22 cellular contexts compared by ENCODE assay signal in genomic region chr1:153336650-153337049, GRCh38. TPM values are rescaled to one million over a fixed set of nuclear protein-coding genes. Genes with fewer than 3 reads are reported as not detected.
DNase-seq lines count a peak whose midpoint lies in the region; TF ChIP-seq lines count a peak whose summit lies in the region.
"Had no signal": no experiment of that assay in that cellular context is flagged by ENCODE, and none has a peak within 500 bp of the region (broad histone marks: within the 10 kb centered on the region; RNA-seq: fewer than 3 reads in every experiment).

No MANE protein-coding gene starts in this region.

- H2BK5ac ChIP-seq in mesenchymal stem cell (ENCODE audit: low read depth, low read length, poor library complexity, severe bottlenecking), result no peak overlapping the region

- H3K9ac ChIP-seq in BLaER1 (no peak overlapping the region), MM.1S (ENCODE audit: low read length) (no peak overlapping the region), mesenchymal stem cell (ENCODE audit: low read length) (no peak overlapping the region)

- H4K20me1 ChIP-seq in BLaER1 (no peaks in the 10 kb centered on the region), MM.1S (ENCODE audit: insufficient read depth, low read length) (no peaks in the 10 kb centered on the region)

- TF ChIP-seq POLR2A in ovary (IDR thresholded peaks at IDR 0.05), result no peak

- H2BK12ac ChIP-seq in mesenchymal stem cell (ENCODE audit: low read length in 2 of 2), result no peak overlapping the region

- peaks cover 42% of the 10 kb centered on the region for H3K4me1 ChIP-seq in BLaER1
- no peaks in the 10 kb centered on the region for H3K4me1 ChIP-seq in MM.1S (ENCODE audit: low read length)
- no peaks in the 10 kb centered on the region for H3K4me1 ChIP-seq in mesenchymal stem cell (ENCODE audit: control insufficient read depth, insufficient read depth, low read depth, low read length)
- H3K4me1 ChIP-seq in ovary (ENCODE audit: insufficient read depth), result no peaks in the 10 kb centered on the region

- intact Hi-C loops in ovary (cut with DNase I), result no loop called here

- TF ChIP-seq CTCF in MM.1S (IDR thresholded peaks at IDR 0.05; ENCODE audit: low read length), result no peak
- no peak for TF ChIP-seq CTCF in ovary (IDR thresholded peaks at IDR 0.05)

- peak overlapping the region; percentile 28; the same call in 1 of the 2 replicates for H3K4me2 ChIP-seq in BLaER1
- no peak overlapping the region for H3K4me2 ChIP-seq in MM.1S (ENCODE audit: low read depth, low read length)
- no peak overlapping the region for H3K4me2 ChIP-seq in mesenchymal stem cell (ENCODE audit: low read length, poor library complexity, severe bottlenecking)
- H3K4me2 ChIP-seq: PC-9 had no signal

- H3K79me1 ChIP-seq in mesenchymal stem cell (replicated peaks; ENCODE audit: low read length, poor library complexity, severe bottlenecking), result no peaks in the 10 kb centered on the region

- H3K36me3 ChIP-seq in BLaER1 (no peaks in the 10 kb centered on the region), MM.1S (replicated peaks; ENCODE audit: insufficient read depth, low read length) (no peaks in the 10 kb centered on the region), mesenchymal stem cell (ENCODE audit: control insufficient read depth in 1 of 2, insufficient read depth in 2 of 2, low read depth in 1 of 2, low read length in 2 of 2) (no peaks in the 10 kb centered on the region), ovary (no peaks in the 10 kb centered on the region)
- H3K36me3 ChIP-seq: MG63 had no signal

- H3K79me2 ChIP-seq in MM.1S (ENCODE audit: low read length), result no peaks in the 10 kb centered on the region

- no peak overlapping the region for H4K8ac ChIP-seq in mesenchymal stem cell (ENCODE audit: low read length)

- H3K4me3 ChIP-seq in BLaER1 (no peak overlapping the region), MM.1S (ENCODE audit: low read length) (no peak overlapping the region), mesenchymal stem cell (ENCODE audit: insufficient read depth in 1 of 2, low read depth in 1 of 2, low read length in 2 of 2) (no peak overlapping the region), ovary (no peak overlapping the region)
- H3K4me3 ChIP-seq: MG63, PC-9 had no signal

- H4K91ac ChIP-seq in mesenchymal stem cell (ENCODE audit: low read length), result no peak overlapping the region

- H3K14ac ChIP-seq in mesenchymal stem cell (ENCODE audit: low read length in 2 of 2), result no peak overlapping the region

- H3K27me3 ChIP-seq in BLaER1 (0 out of 2 replicates have a peak, but pooled peaks cover 4% of the 10 kb centered on the region), MM.1S (replicated peaks; ENCODE audit: insufficient read depth, low read length) (no peaks in the 10 kb centered on the region), mesenchymal stem cell (ENCODE audit: control insufficient read depth in 1 of 2, insufficient read depth in 1 of 2, low read length in 2 of 2) (peaks cover 0 to 40% of the 10 kb centered on the region in 2 experiments), ovary (no peaks in the 10 kb centered on the region)

- H2BK15ac ChIP-seq in mesenchymal stem cell (ENCODE audit: low read depth, poor library complexity, severe bottlenecking), result no peak overlapping the region

- peaks cover 32% of the 10 kb centered on the region for H3K9me3 ChIP-seq in BLaER1
- H3K9me3 ChIP-seq in MM.1S (replicated peaks; ENCODE audit: insufficient read depth, low read length), result no peaks in the 10 kb centered on the region
- H3K9me3 ChIP-seq in mesenchymal stem cell (ENCODE audit: control insufficient read depth, low read length), result peaks cover 6% of the 10 kb centered on the region
- H3K9me3 ChIP-seq in ovary, result no peaks in the 10 kb centered on the region

- no peak overlapping the region for H3K23ac ChIP-seq in mesenchymal stem cell (ENCODE audit: low read length in 2 of 2)

- H3K27ac ChIP-seq in BLaER1, result no peak overlapping the region
- no peak overlapping the region for H3K27ac ChIP-seq in MM.1S (ENCODE audit: low read length)
- peak overlapping the region; percentile 28 for H3K27ac ChIP-seq in caudate nucleus (ENCODE audit: low read depth, low read length)
- no peak overlapping the region for H3K27ac ChIP-seq in mesenchymal stem cell (ENCODE audit: low read length, poor library complexity, severe bottlenecking)
- H3K27ac ChIP-seq in ovary, result no peak overlapping the region
- H3K27ac ChIP-seq: C4-2B, PC-9 had no signal

- H3F3A ChIP-seq in MM.1S (ENCODE audit: insufficient read depth, low read length), result no peaks in the 10 kb centered on the region

- H2AFZ ChIP-seq in MM.1S (ENCODE audit: low read length) (no peak overlapping the region), mesenchymal stem cell (ENCODE audit: low read depth, low read length) (no peak overlapping the region)
- H2AFZ ChIP-seq: PC-9 had no signal

- DNase-seq in MM.1S (peak; percentile 33), caudate nucleus (lab: John Stamatoyannopoulos, UW) (no peak), mesenchymal stem cell (no peak), NCI-H446 treated with DMSO at 0.1 percent for 48 hours (lab: John Stamatoyannopoulos, UW) (no peak), ovary (no peak)
- DNase-seq: AML-193; CD8-positive, alpha-beta memory T cell; H7; MG63; NCI-H1048; NCI-H1417 treated with DMSO at 0.1 percent for 48 hours; NCI-H187; NCI-H510A; PC-9; RPMI8226; SHP77 had no signal

- H2AK5ac ChIP-seq in mesenchymal stem cell (ENCODE audit: low read length, severe bottlenecking), result no peak overlapping the region

- H3K4ac ChIP-seq in mesenchymal stem cell (ENCODE audit: low read depth in 1 of 2, low read length in 2 of 2), result no peak overlapping the region

- H3K18ac ChIP-seq in mesenchymal stem cell (ENCODE audit: low read depth in 1 of 2, low read length in 2 of 2), result no peak overlapping the region

- no peaks in the 10 kb centered on the region for H3K9me2 ChIP-seq in MM.1S (replicated peaks; ENCODE audit: insufficient read depth, low read length)

- no peak for TF ChIP-seq EP300 in ovary (IDR thresholded peaks at IDR 0.05)

- no peak overlapping the region for H2BK120ac ChIP-seq in mesenchymal stem cell (ENCODE audit: low read depth, low read length)

RNA-seq across cellular contexts. Expression of gene PGLYRP4, which starts 12.0 kb away (rescaled TPM):
- not detected for polyA plus RNA-seq in mesenchymal stem cell (2013, experiment 1 of 2)
- polyA plus RNA-seq in mesenchymal stem cell (2013, experiment 2 of 2), result not detected
- not detected for total RNA-seq in ovary
- not detected for polyA plus RNA-seq in ovary
- total RNA-seq: A172; CD8-positive, alpha-beta memory T cell; Daoy; H7; LHCN-M2; PC-9 had no signal
- polyA plus RNA-seq: AG04450; CD8-positive, alpha-beta memory T cell had no signal

RNA-seq across cellular contexts. Expression of gene S100A9, which starts 21.0 kb away (rescaled TPM):
- not detected for polyA plus RNA-seq in mesenchymal stem cell (2013, experiment 1 of 2)
- not detected for polyA plus RNA-seq in mesenchymal stem cell (2013, experiment 2 of 2)
- 10 to 100 TPM in 6 of 7 donors, 1 to 10 TPM in 1; 8.8 to 96.3 (median 33.2) TPM for total RNA-seq in ovary
- polyA plus RNA-seq in ovary, result 10 to 100 TPM; 22.8 to 57.8 TPM
- total RNA-seq: A172, Daoy, H7, LHCN-M2 had no signal
- polyA plus RNA-seq: AG04450 had no signal

RNA-seq across cellular contexts. Expression of gene PGLYRP3, which starts 23.9 kb away (rescaled TPM):
- polyA plus RNA-seq in mesenchymal stem cell (2013, experiment 1 of 2), result not detected
- polyA plus RNA-seq in mesenchymal stem cell (2013, experiment 2 of 2), result not detected
- not detected for total RNA-seq in ovary
- polyA plus RNA-seq in ovary, result not detected
- total RNA-seq: A172; CD8-positive, alpha-beta memory T cell; Daoy; H7; LHCN-M2; PC-9 had no signal
- polyA plus RNA-seq: AG04450; CD8-positive, alpha-beta memory T cell had no signal

RNA-seq across cellular contexts. Expression of gene S100A12, which starts 38.8 kb away (rescaled TPM):
- polyA plus RNA-seq in mesenchymal stem cell (2013, experiment 1 of 2), result not detected
- not detected for polyA plus RNA-seq in mesenchymal stem cell (2013, experiment 2 of 2)
- total RNA-seq in ovary, result 1 to 10 TPM in 3 of 7 donors, under 1 TPM in 2, not detected in 2; 0.70 to 2.4 (median 1.0) TPM
- polyA plus RNA-seq in ovary, result 1 to 10 TPM in 1 of 2 donors, under 1 TPM in 1; 0.80 to 1.0 TPM
- total RNA-seq: A172; CD8-positive, alpha-beta memory T cell; Daoy; H7; LHCN-M2; PC-9 had no signal
- polyA plus RNA-seq: AG04450; CD8-positive, alpha-beta memory T cell had no signal

RNA-seq across cellular contexts. Expression of gene S100A8, which starts 54.2 kb away (rescaled TPM):
- polyA plus RNA-seq in mesenchymal stem cell (2013, experiment 1 of 2), result not detected
- not detected for polyA plus RNA-seq in mesenchymal stem cell (2013, experiment 2 of 2)
- total RNA-seq in ovary, result 10 to 100 TPM in 3 of 7 donors, 1 to 10 TPM in 4; 5.3 to 60.5 (median 9.1) TPM
- polyA plus RNA-seq in ovary, result 10 to 100 TPM in 1 of 2 donors, 1 to 10 TPM in 1; 8.3 to 19.4 TPM
- total RNA-seq: A172; CD8-positive, alpha-beta memory T cell; Daoy; H7; LHCN-M2; PC-9 had no signal
- polyA plus RNA-seq: AG04450; CD8-positive, alpha-beta memory T cell had no signal
